In genomic region chr10:71489077-71489476, GRCh38 we compare ENCODE assay signal across 22 cellular contexts.
DNase-seq lines count a peak whose midpoint lies in the region; ATAC-seq, FAIRE-seq and TF ChIP-seq lines count a peak whose summit lies in the region.
"Had no signal": no experiment of that assay in that cellular context is flagged by ENCODE, and none has a peak within 500 bp of the region (broad histone marks: within the 10 kb centered on the region; RNA-seq: fewer than 3 reads in every experiment).

No MANE protein-coding gene starts in this region.

- no peak overlapping the region for H3K14ac ChIP-seq in H1 (ENCODE audit: insufficient read length)

- no peak overlapping the region for H4K91ac ChIP-seq in H1 (replicated peaks; ENCODE audit: insufficient read length, low read length)

- H4K20me1 ChIP-seq in SK-N-SH (ENCODE audit: insufficient read depth) (no peaks in the 10 kb centered on the region), H1 (replicated peaks in 1 of 2; ENCODE audit: control insufficient read depth in 1 of 2, insufficient read depth in 2 of 2, low read length in 2 of 2) (no peaks in the 10 kb centered on the region)
- H4K20me1 ChIP-seq: BLaER1 treated with 17β-estradiol and CSF1 and Interleukin-3, amounts not matched to agents 10 nM and 100 nM had no signal

- TF ChIP-seq EP300 in SK-N-SH (IDR thresholded peaks at IDR 0.05; ENCODE audit: borderline replicate concordance in 1 of 2, low read depth in 1 of 2, low read length in 1 of 2) (no peak), H1 (IDR thresholded peaks at IDR 0.05; ENCODE audit: borderline replicate concordance in 1 of 2, low read depth in 2 of 2, low read length in 2 of 2) (no peak)

- H3K4me1 Mint-ChIP-seq in WTC11 = peaks cover 3% of the 10 kb centered on the region; the same call in 1 of the 2 replicates

- DNase-seq in SK-N-SH (no peak), WTC11 (ENCODE audit: low spot score) (no peak), H1 (ENCODE audit: low read depth in 1 of 2, low spot score in 2 of 2) (no peak), gastrocnemius medialis (no peak)
- DNase-seq: AML-193; Caco-2; Calu3; CD4-positive, alpha-beta T cell; CD8-positive, alpha-beta T cell; DMS79 treated with DMSO at 0.1 percent for 48 hours; GF-D8 had no signal

- H3K27me3 ChIP-seq in SK-N-SH (ENCODE audit: insufficient read depth) (no peaks in the 10 kb centered on the region; the same call in none of the 2 replicates), H1 (replicated peaks in 1 of 4; ENCODE audit: control insufficient read depth in 3 of 4, extremely low read depth in 1 of 4, insufficient read depth in 3 of 4, low read length in 3 of 4) (no peaks in the 10 kb centered on the region; a peak in 1 of 7 replicates), gastrocnemius medialis (no peaks in the 10 kb centered on the region)
- H3K27me3 ChIP-seq: BLaER1 treated with 17β-estradiol and CSF1 and Interleukin-3, amounts not matched to agents 10 nM and 100 nM had no signal

- no peak overlapping the region for H2BK15ac ChIP-seq in H1 (ENCODE audit: low read length)

- H3K9me3 ChIP-seq in SK-N-SH (0 out of 2 replicates have a peak, but pooled peaks cover 5% of the 10 kb centered on the region), H1 (ENCODE audit: insufficient read depth in 2 of 2, low read depth in 1 of 2, low read length in 1 of 2) (peaks cover 0 to 3% of the 10 kb centered on the region in 2 experiments; a peak in 1 of 4 replicates), gastrocnemius medialis (peaks cover 0 to 5% (median 0%) of the 10 kb centered on the region in 3 donors)

- no peak overlapping the region for H2AK5ac ChIP-seq in H1 (ENCODE audit: low read depth, low read length)

- H3K79me1 ChIP-seq in H1 (ENCODE audit: low read depth, low read length) = no peaks in the 10 kb centered on the region

- H3K4ac ChIP-seq in H1 (replicated peaks; ENCODE audit: insufficient read length, low read depth, low read length) = no peak overlapping the region

- no peaks in the 10 kb centered on the region for H3F3A ChIP-seq in SK-N-SH (replicated peaks; ENCODE audit: insufficient read depth)

- no peak overlapping the region for H3K23ac ChIP-seq in H1 (ENCODE audit: insufficient read length)

- H2BK120ac ChIP-seq in H1 (replicated peaks; ENCODE audit: low read depth, low read length) = no peak overlapping the region

- no peak overlapping the region for H4K5ac ChIP-seq in H1 (ENCODE audit: insufficient read length, low read depth, low read length)

- H3K9me2 ChIP-seq in SK-N-SH = no peaks in the 10 kb centered on the region

- no peak overlapping the region for H2BK12ac ChIP-seq in H1 (ENCODE audit: low read depth, low read length)

- no peaks in the 10 kb centered on the region; the same call in 1 of the 2 replicates for H3K23me2 ChIP-seq in H1 (ENCODE audit: low read depth, low read length)

- ATAC-seq in SK-N-SH treated with all-trans-retinoic acid at 6 μM for 48 hours (no peak), WTC11 (no peak), GM21737 (IDR thresholded peaks at IDR 0.05; ENCODE audit: unreplicated experiment) (no peak), gastrocnemius medialis (no peak)
- ATAC-seq: A549; CD8-positive, alpha-beta T cell had no signal

- 42% methylated on average over 2 of the region's 2 CpGs for WGBS in SK-N-SH (ENCODE audit: low lambda C conversion rate)
- WGBS in H1 (ENCODE audit: extremely low coverage in 1 of 2, insufficient coverage in 1 of 2, insufficient read length in 1 of 2, insufficient replicate concordance in 2 of 2, low coverage in 1 of 2, low lambda C conversion rate in 2 of 2, missing lambda C conversion rate in 1 of 2), 2 experiments = 81% methylated on average over 2 of the region's 2 CpGs; no CpG with 5 or more reads in 1 of the 2 experiments

- TF ChIP-seq CTCF in SK-N-SH (IDR thresholded peaks at IDR 0.05) = no peak
- TF ChIP-seq CTCF in WTC11 (IDR thresholded peaks at IDR 0.05) = no peak
- no peak for TF ChIP-seq CTCF in H1 (IDR thresholded peaks at IDR 0.05; ENCODE audit: control extremely low read depth in 1 of 3, insufficient read depth in 1 of 3, low read depth in 1 of 3, low read length in 3 of 3)
- no peak for TF ChIP-seq CTCF in gastrocnemius medialis (IDR thresholded peaks at IDR 0.05 in 4 of 5, conservative IDR thresholded peaks at IDR 0.05 in 1 of 5)

- peaks cover 34% of the 10 kb centered on the region for H3K27me3 Mint-ChIP-seq in WTC11 (ENCODE audit: low read depth)

- H3K36me3 ChIP-seq in SK-N-SH (replicated peaks in 1 of 2; ENCODE audit: control insufficient read depth in 1 of 2, insufficient read depth in 2 of 2, low read length in 1 of 2) (no peaks in the 10 kb centered on the region), H1 (ENCODE audit: control insufficient read depth in 2 of 4, insufficient read depth in 4 of 4, low read length in 3 of 4) (no peaks in the 10 kb centered on the region), gastrocnemius medialis (no peaks in the 10 kb centered on the region)
- H3K36me3 ChIP-seq: BLaER1 treated with 17β-estradiol and CSF1 and Interleukin-3, amounts not matched to agents 10 nM and 100 nM had no signal

- no peak overlapping the region for H3K4me2 ChIP-seq in SK-N-SH
- H3K4me2 ChIP-seq in H1 (ENCODE audit: insufficient read depth in 1 of 2, low read depth in 2 of 2, low read length in 2 of 2) = no peak overlapping the region
- H3K4me2 ChIP-seq: A549; BLaER1 treated with 17β-estradiol and CSF1 and Interleukin-3, amounts not matched to agents 10 nM and 100 nM had no signal

- no peak overlapping the region for H3K56ac ChIP-seq in H1 (replicated peaks; ENCODE audit: insufficient read length, low read depth, low read length)

- POLR2A ChIA-PET in SK-N-SH (lab: Yijun Ruan, JAX) = no interaction called here
- POLR2A ChIA-PET in WTC11 (lab: Charles Lee) = no interaction called here
- POLR2A ChIA-PET in H1 (lab: Charles Lee; ENCODE audit: partially characterized antibody) = interaction anchor here (0.7 to 0.8 kb wide), 2 partner anchors 10 to 13 kb away, joined by 3 read pairs; no protein-coding TSS in a partner anchor

- H3K4me3 Mint-ChIP-seq in WTC11 = no peak overlapping the region
- H3K4me3 Mint-ChIP-seq: B cell; CD4-positive, alpha-beta T cell; CD8-positive, alpha-beta T cell had no signal

- intact Hi-C loops in gastrocnemius medialis (cut with DNase I; ENCODE audit: low total_unique reads) = no loop called here

- H3K27ac ChIP-seq in SK-N-SH (ENCODE audit: low read depth in 2 of 2, low read length in 1 of 2) = no peak overlapping the region
- H3K27ac ChIP-seq in H1 (ENCODE audit: low read depth, low read length) = no peak overlapping the region
- H3K27ac ChIP-seq in gastrocnemius medialis = no peak overlapping the region
- H3K27ac ChIP-seq: 22Rv1; A549; BLaER1 treated with 17β-estradiol and CSF1 and Interleukin-3, amounts not matched to agents 10 nM and 100 nM; C4-2B had no signal

- no peak overlapping the region for H4K8ac ChIP-seq in H1 (ENCODE audit: extremely low read depth, insufficient read depth, low read length)

- FAIRE-seq in H1 (lab: Jason Lieb, UNC) = no peak
- FAIRE-seq: A549, D721Med, G401.6, GM12891, GM19239 had no signal

- H3K9me3 Mint-ChIP-seq in WTC11 = peaks cover 22% of the 10 kb centered on the region

- H3K27ac Mint-ChIP-seq in WTC11 = no peak overlapping the region
- H3K27ac Mint-ChIP-seq: B cell; CD4-positive, alpha-beta T cell; CD8-positive, alpha-beta T cell had no signal

- no peak overlapping the region for H2BK5ac ChIP-seq in H1 (ENCODE audit: low read depth, low read length)

- CTCF ChIA-PET in SK-N-SH (lab: Yijun Ruan, JAX) = interaction anchor here (5.2 kb wide), 1 partner anchor 81 kb away, joined by 30 read pairs; no protein-coding TSS in a partner anchor
- CTCF ChIA-PET in WTC11 (lab: Charles Lee) = interaction anchor here (0.6 kb wide), 1 partner anchor 81 kb away, joined by 3 read pairs; no protein-coding TSS in a partner anchor
- CTCF ChIA-PET in H1 (lab: Charles Lee; ENCODE audit: partially characterized antibody) = interaction anchor here (0.5 to 1.8 kb wide), 11 partner anchors 31 to 494 kb away, joined by 3 to 6 read pairs (median 3); no protein-coding TSS in a partner anchor

- H3K9ac ChIP-seq in SK-N-SH (no peak overlapping the region), H1 (replicated peaks in 1 of 4; ENCODE audit: extremely low read depth in 1 of 4, low read depth in 3 of 4, low read length in 3 of 4) (no peak overlapping the region)
- H3K9ac ChIP-seq: BLaER1 treated with 17β-estradiol and CSF1 and Interleukin-3, amounts not matched to agents 10 nM and 100 nM had no signal

- H3K4me3 ChIP-seq in SK-N-SH (ENCODE audit: low read depth in 2 of 2, low read length in 1 of 2) (no peak overlapping the region), H1 (ENCODE audit: extremely low read depth in 1 of 4, insufficient read depth in 2 of 4, low read depth in 3 of 4, low read length in 4 of 4) (no peak overlapping the region), gastrocnemius medialis (no peak overlapping the region)
- H3K4me3 ChIP-seq: A549; BLaER1 treated with 17β-estradiol and CSF1 and Interleukin-3, amounts not matched to agents 10 nM and 100 nM had no signal

- H3K79me2 ChIP-seq in SK-N-SH (ENCODE audit: insufficient read depth) = no peaks in the 10 kb centered on the region
- H3K79me2 ChIP-seq in H1 (ENCODE audit: control insufficient read depth in 1 of 2, insufficient read depth in 2 of 2, low read length in 2 of 2) = no peaks in the 10 kb centered on the region

- H3K18ac ChIP-seq in H1 (ENCODE audit: extremely low read depth, low read length) = no peak overlapping the region

- H2AFZ ChIP-seq in SK-N-SH (ENCODE audit: low read depth) (no peak overlapping the region), H1 (ENCODE audit: low read length) (no peak overlapping the region)

- no peak for TF ChIP-seq POLR2A in H1 (IDR thresholded peaks at IDR 0.05; ENCODE audit: control extremely low read depth in 1 of 2, low read depth in 2 of 2, low read length in 2 of 2)
- TF ChIP-seq POLR2A in gastrocnemius medialis (IDR thresholded peaks at IDR 0.05) = no peak

- H3K4me1 ChIP-seq in SK-N-SH (ENCODE audit: control insufficient read depth in 1 of 2, insufficient read depth in 2 of 2, low read depth in 1 of 2, low read length in 1 of 2) (no peaks in the 10 kb centered on the region), H1 (replicated peaks in 1 of 4; ENCODE audit: control insufficient read depth in 3 of 4, insufficient read depth in 4 of 4, low read length in 3 of 4) (peaks cover 0 to 6% (median 1%) of the 10 kb centered on the region in 4 experiments; a peak in 3 of 7 replicates), gastrocnemius medialis (no peaks in the 10 kb centered on the region)
- H3K4me1 ChIP-seq: A549, Caco-2 had no signal

- TF ChIP-seq RAD21 in SK-N-SH (IDR thresholded peaks at IDR 0.05; ENCODE audit: low read length) (no peak), H1 (IDR thresholded peaks at IDR 0.05 in 1 of 2, conservative IDR thresholded peaks at IDR 0.05 in 1 of 2; ENCODE audit: low read depth in 2 of 2, low read length in 2 of 2) (no peak)

- no peak overlapping the region for H2BK20ac ChIP-seq in H1 (ENCODE audit: low read length)

- H3K36me3 Mint-ChIP-seq in WTC11 = peaks cover 13% of the 10 kb centered on the region
- H3K36me3 Mint-ChIP-seq: CD8-positive, alpha-beta T cell had no signal

- in situ Hi-C loops in gastrocnemius medialis (cut with MboI; ENCODE audit: low sequenced_read_pairs in 4 of 4) = no loop called here

TF ChIP-seq in WTC11, 78 proteins besides CTCF, POLR2A, EP300 and RAD21 (continues in another document):
- TF ChIP-seq ZNF671 (CRISPR knock-in tag; IDR thresholded peaks at IDR 0.05) = no peak

TF ChIP-seq in H1, 55 proteins besides CTCF, POLR2A, EP300 and RAD21 (continues in another document):
- TF ChIP-seq HDAC2 (IDR thresholded peaks at IDR 0.05; ENCODE audit: borderline replicate concordance in 1 of 2, low read depth in 2 of 2, low read length in 2 of 2) = no peak; a peak in 1 of 4 replicates
